22 cellular contexts compared by ENCODE assay signal in genomic region chr2:52390651-52391050, GRCh38.
DNase-seq lines count a peak whose midpoint lies in the region; ATAC-seq and TF ChIP-seq lines count a peak whose summit lies in the region.
"Had no signal": no experiment of that assay in that cellular context is flagged by ENCODE, and none has a peak within 500 bp of the region (broad histone marks: within the 10 kb centered on the region; RNA-seq: fewer than 3 reads in every experiment).

No MANE protein-coding gene starts in this region.

- H2BK20ac ChIP-seq in IMR-90 (ENCODE audit: low read depth, low read length): no peak overlapping the region

- H3K27me3 ChIP-seq in AG04450 (ENCODE audit: control insufficient read depth, insufficient read depth, low read length) (no peaks in the 10 kb centered on the region), IMR-90 (ENCODE audit: control insufficient read depth, insufficient read depth, low read length) (no peaks in the 10 kb centered on the region), brain microvascular endothelial cell (replicated peaks) (no peaks in the 10 kb centered on the region)

- CTCF ChIA-PET in AG04450 (lab: Charles Lee): no interaction called here
- CTCF ChIA-PET in IMR-90 (lab: Yijun Ruan, JAX): no interaction called here

- H3K36me3 ChIP-seq in IMR-90 (ENCODE audit: control insufficient read depth, insufficient read depth, low read length): no peaks in the 10 kb centered on the region
- H3K36me3 ChIP-seq in brain microvascular endothelial cell (replicated peaks): no peaks in the 10 kb centered on the region

- H3K79me1 ChIP-seq in IMR-90 (ENCODE audit: low read depth in 1 of 2, low read length in 2 of 2): no peaks in the 10 kb centered on the region

- DNase-seq in AG04450 (ENCODE audit: low read depth, low spot score): peak; percentile 26
- peak; percentile 82 for DNase-seq in IMR-90
- peak; percentile 27 for DNase-seq in brain microvascular endothelial cell
- peak; percentile 78 for DNase-seq in iris pigment epithelial cell (ENCODE audit: low read depth)
- DNase-seq in NCI-H1092 treated with DMSO at 0.1 percent for 48 hours (lab: John Stamatoyannopoulos, UW): no peak
- no peak for DNase-seq in GM19238 (ENCODE audit: insufficient read length, low spot score)
- DNase-seq in middle frontal gyrus (ENCODE audit: extremely low spot score, low spot score): no peak
- DNase-seq: C1 segment of cervical spinal cord; CD4-positive, alpha-beta memory T cell; COR-L47; DMS53; H9; Karpas-422; NCI-H1092; NCI-H1436; NCI-H187; NCI-H2171 treated with DMSO at 0.1 percent for 48 hours; NCI-H345; NCI-H510A treated with DMSO at 0.1 percent for 48 hours; NCI-H748 treated with DMSO at 0.1 percent for 48 hours had no signal

- TF ChIP-seq CTCF in AG04450 (IDR thresholded peaks at IDR 0.05; ENCODE audit: low read depth, low read length): no peak
- TF ChIP-seq CTCF in IMR-90 (conservative IDR thresholded peaks at IDR 0.05; ENCODE audit: low read depth, low read length): no peak
- TF ChIP-seq CTCF in brain microvascular endothelial cell (IDR thresholded peaks at IDR 0.05; ENCODE audit: low read depth, low read length, missing control alignments): no peak

- no peak overlapping the region for H3K4ac ChIP-seq in IMR-90 (ENCODE audit: low read depth, low read length)

- H3K14ac ChIP-seq in IMR-90 (replicated peaks; ENCODE audit: low read depth, low read length): no peak overlapping the region

- no peak overlapping the region for H3K56ac ChIP-seq in IMR-90 (ENCODE audit: extremely low read depth, insufficient read depth, low read length)

- H3K4me3 ChIP-seq in AG04450 (ENCODE audit: low read depth, low read length): no peak overlapping the region
- H3K4me3 ChIP-seq in IMR-90 (ENCODE audit: insufficient read depth, low read depth, low read length): no peak overlapping the region
- no peak overlapping the region for H3K4me3 ChIP-seq in brain microvascular endothelial cell (ENCODE audit: low read depth, low read length)
- H3K4me3 ChIP-seq: GM23338 had no signal

- no peak overlapping the region for H2AK5ac ChIP-seq in IMR-90 (ENCODE audit: low read depth, low read length)

- no peak overlapping the region for H3K9ac ChIP-seq in IMR-90 (ENCODE audit: low read depth, low read length)

- no peaks in the 10 kb centered on the region for H4K20me1 ChIP-seq in IMR-90 (ENCODE audit: insufficient read depth, low read length)

- no peaks in the 10 kb centered on the region for H3K9me1 ChIP-seq in IMR-90 (ENCODE audit: insufficient read depth, low read length)

- no peak overlapping the region for H2BK15ac ChIP-seq in IMR-90 (ENCODE audit: low read depth, low read length)

- TF ChIP-seq POLR2A in IMR-90 (IDR thresholded peaks at IDR 0.05; ENCODE audit: low read depth, low read length): no peak

- ATAC-seq in IMR-90 (ENCODE audit: low read depth) (no peak; the same call in 1 of the 2 replicates), HG02885 (IDR thresholded peaks at IDR 0.05; ENCODE audit: poor library complexity, unreplicated experiment) (no peak)
- ATAC-seq: GM23338 had no signal

- no peak overlapping the region for H2BK120ac ChIP-seq in IMR-90 (ENCODE audit: low read depth, low read length)

- TF ChIP-seq RAD21 in IMR-90 (IDR thresholded peaks at IDR 0.05; ENCODE audit: low read length): no peak

- H3K18ac ChIP-seq in IMR-90 (ENCODE audit: low read depth, low read length): no peak overlapping the region

- no peaks in the 10 kb centered on the region for H3K9me3 ChIP-seq in AG04450 (ENCODE audit: control insufficient read depth, insufficient read depth, low read length)
- H3K9me3 ChIP-seq in IMR-90 (ENCODE audit: control insufficient read depth, insufficient read depth, low read length): no peaks in the 10 kb centered on the region

- H3K4me2 ChIP-seq in IMR-90 (ENCODE audit: low read depth, low read length): no peak overlapping the region
- H3K4me2 ChIP-seq: GM23338 had no signal

- H3K27ac ChIP-seq in AG04450 (ENCODE audit: low read depth, low read length) (no peak overlapping the region), IMR-90 (ENCODE audit: insufficient read depth, low read length) (no peak overlapping the region), brain microvascular endothelial cell (no peak overlapping the region)

- in situ Hi-C loops in IMR-90 (cut with MboI; ENCODE audit: low sequenced_read_pairs): no loop called here
- in situ Hi-C loops in brain microvascular endothelial cell (cut with HindIII; ENCODE audit: low pct_ligation_motif_present, low sequenced_read_pairs): no loop called here

- dilution Hi-C loops in IMR-90 (cut with HindIII; ENCODE audit: low sequenced_read_pairs, unreplicated experiment): no loop called here

- H2AFZ ChIP-seq in IMR-90 (replicated peaks; ENCODE audit: low read length, poor library complexity): no peak overlapping the region
- H2AFZ ChIP-seq: GM23338 had no signal

- peaks cover 1% of the 10 kb centered on the region; the same call in 1 of the 2 replicates for H3K4me1 ChIP-seq in IMR-90 (ENCODE audit: control insufficient read depth, insufficient read depth, low read length)

- POLR2A ChIA-PET in AG04450 (lab: Yijun Ruan, JAX) (no interaction called here), IMR-90 (lab: Charles Lee; ENCODE audit: unreplicated experiment) (no interaction called here)

- H4K91ac ChIP-seq in IMR-90 (ENCODE audit: insufficient read depth, low read depth, low read length): no peak overlapping the region

- H3K23ac ChIP-seq in IMR-90 (ENCODE audit: low read depth, low read length): no peak overlapping the region

- H2BK5ac ChIP-seq in IMR-90 (ENCODE audit: low read depth, low read length, poor library complexity, severe bottlenecking): no peak overlapping the region

- H4K8ac ChIP-seq in IMR-90 (ENCODE audit: low read depth in 2 of 2, low read length in 2 of 2): no peak overlapping the region

- no peak overlapping the region for H2AK9ac ChIP-seq in IMR-90 (replicated peaks; ENCODE audit: low read depth, low read length, poor library complexity)

- H4K5ac ChIP-seq in IMR-90 (ENCODE audit: low read depth, low read length): no peak overlapping the region

- BruUV-seq in IMR-90 (replicated peaks; lab: Mats Ljungman, UMichigan): no TSS peak

- intact Hi-C loops in IMR-90 (cut with micrococcal nuclease): no loop called here

TF ChIP-seq in IMR-90, 13 proteins besides CTCF, POLR2A, EP300 and RAD21:
- TF ChIP-seq NFE2L2 (IDR thresholded peaks at IDR 0.05; ENCODE audit: low read depth, low read length): no peak
- TF ChIP-seq RFX5 (IDR thresholded peaks at IDR 0.05; ENCODE audit: low read depth, low read length): no peak
- no peak for TF ChIP-seq BHLHE40 (IDR thresholded peaks at IDR 0.05; ENCODE audit: low read depth, low read length)
- no peak for TF ChIP-seq MXI1 (IDR thresholded peaks at IDR 0.05; ENCODE audit: borderline replicate concordance, low read depth, low read length)
- TF ChIP-seq SMC3 (IDR thresholded peaks at IDR 0.05; ENCODE audit: low read depth, low read length): no peak
- no peak for TF ChIP-seq FOS (IDR thresholded peaks at IDR 0.05; ENCODE audit: low read depth, low read length)
- TF ChIP-seq MAFK (IDR thresholded peaks at IDR 0.05; ENCODE audit: low read depth, low read length): no peak
- no peak for TF ChIP-seq CHD1 (IDR thresholded peaks at IDR 0.05; ENCODE audit: low read depth, low read length)
- no peak for TF ChIP-seq CEBPB (IDR thresholded peaks at IDR 0.05; ENCODE audit: low read depth, low read length)
- no peak for TF ChIP-seq RCOR1 (IDR thresholded peaks at IDR 0.05; ENCODE audit: insufficient replicate concordance, low read length)
- no peak for TF ChIP-seq MAZ (IDR thresholded peaks at IDR 0.05; ENCODE audit: borderline replicate concordance, low read depth, low read length)
- TF ChIP-seq USF2 (IDR thresholded peaks at IDR 0.05; ENCODE audit: low read depth, low read length): no peak
- no peak for TF ChIP-seq ELK1 (IDR thresholded peaks at IDR 0.05; ENCODE audit: borderline replicate concordance, low read depth, low read length)

Comparison
In these comparisons a context has a peak if more than half of its experiments do, and no peak if none do; other contexts are left out.
1. DNase-seq: peak in AG04450 (single experiment), IMR-90 (single experiment), brain microvascular endothelial cell (single experiment) and iris pigment epithelial cell (single experiment); none in NCI-H1092 treated with DMSO at 0.1 percent for 48 hours (single experiment), GM19238 (single experiment) and middle frontal gyrus (single experiment).